ENCODE assay signal across 11 cellular contexts in the genomic region with DNA sequence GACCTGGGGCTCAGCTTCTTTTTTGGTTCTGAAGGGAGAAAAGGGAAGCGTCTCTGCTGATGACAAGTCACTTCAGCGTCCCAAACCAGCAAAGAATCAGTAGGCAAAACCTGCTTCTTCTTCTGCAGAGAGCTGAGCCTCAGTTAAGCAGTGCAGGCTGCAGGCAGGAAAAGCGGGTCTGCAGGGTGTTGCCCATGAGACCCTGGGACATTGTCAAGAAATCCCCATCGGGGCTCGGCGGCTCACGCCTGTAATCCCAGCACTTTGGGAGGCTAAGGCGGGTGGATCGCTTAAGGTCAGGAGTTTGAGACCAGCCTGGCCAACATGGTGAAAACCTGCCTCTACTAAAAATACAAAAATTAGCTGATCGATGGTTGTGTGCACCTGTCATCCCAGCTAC. TPM values are rescaled to one million over a fixed set of nuclear protein-coding genes. Genes with fewer than 3 reads are reported as not detected.
"Had no signal": no experiment of that assay in that cellular context is flagged by ENCODE, and none has a peak within 500 bp of the region (broad histone marks: within the 10 kb centered on the region; RNA-seq: fewer than 3 reads in every experiment).

No MANE protein-coding gene starts in this region.

- H3K36me3 ChIP-seq: HAP-1 had no signal

- H3K4me3 ChIP-seq: GM23248, HAP-1 had no signal

- H3K36me3 Mint-ChIP-seq: IgD-negative memory B cell had no signal

- ATAC-seq: HCT116, HepG2 had no signal

- H2AFZ ChIP-seq: GM23248 had no signal

- DNase-seq: GM23248, GOT3, H7, HFFc6 had no signal

- H3K27ac ChIP-seq: GM23248, HL-60 had no signal

- H3K27ac Mint-ChIP-seq: HFFc6, IgD-negative memory B cell had no signal

- FAIRE-seq: HepG2 had no signal

- H3K9ac ChIP-seq: GM23248 had no signal

- H3K9me3 Mint-ChIP-seq: HFFc6, IgD-negative memory B cell had no signal

- H3K4me1 ChIP-seq: HAP-1 had no signal

- H3K9me3 ChIP-seq: HAP-1 had no signal

- H3K4me3 Mint-ChIP-seq: HFFc6, IgD-negative memory B cell had no signal

RNA-seq across cellular contexts. Expression of a gene that starts 16.7 kb away (rescaled TPM):
- total RNA-seq: GM23248, H4, H7, HT1080 had no signal
- polyA plus RNA-seq: GM23248, IgD-negative memory B cell had no signal
